Comparison of ENCODE assay signal across 22 cellular contexts in genomic region chr19:50869479-50869878, GRCh38. TPM values are rescaled to one million over a fixed set of nuclear protein-coding genes. Genes with fewer than 3 reads are reported as not detected.
"Had no signal": no experiment of that assay in that cellular context is flagged by ENCODE, and none has a peak within 500 bp of the region (broad histone marks: within the 10 kb centered on the region; RNA-seq: fewer than 3 reads in every experiment).

No MANE protein-coding gene starts in this region.

- H3K4me3 ChIP-seq: MG63 had no signal

- DNase-seq: KBM-7, MG63, NCI-H1092 treated with DMSO at 0.1 percent for 48 hours, NCI-H1436, NCI-H187, NCI-H2029, NCI-H2081 treated with DMSO at 0.1 percent for 48 hours, NCI-H2171, NCI-H226, NCI-H446, NCI-H510A, NCI-H524 treated with DMSO at 0.1 percent for 48 hours, NCI-H69, NCI-H774, SHP77 had no signal

- ATAC-seq: Panc1, SK-N-SH treated with all-trans-retinoic acid at 6 μM for 48 hours had no signal

- H3K36me3 ChIP-seq: MG63 had no signal

- H3K9me3 ChIP-seq: MG63 had no signal

- H3K27ac Mint-ChIP-seq: IgD-negative memory B cell had no signal

- H3K27ac ChIP-seq: HL-60, RWPE1 had no signal

- H3K4me3 Mint-ChIP-seq: IgD-negative memory B cell had no signal

- H3K4me1 Mint-ChIP-seq: IgD-negative memory B cell had no signal

RNA-seq across cellular contexts. Expression of gene KLK2, which starts 3.8 kb away (rescaled TPM):
- total RNA-seq: LHCN-M2 had no signal
- polyA plus RNA-seq: IgD-negative memory B cell had no signal

RNA-seq across cellular contexts. Expression of gene KLK3, which starts 14.8 kb away (rescaled TPM):
- total RNA-seq: LHCN-M2, SK-MEL-5 had no signal
- polyA plus RNA-seq: IgD-negative memory B cell had no signal

RNA-seq across cellular contexts. Expression of gene KLK15, which starts 36.1 kb away (rescaled TPM):
- total RNA-seq: LHCN-M2, SK-MEL-5 had no signal
- polyA plus RNA-seq: IgD-negative memory B cell had no signal

RNA-seq across cellular contexts. Expression of gene KLK4, which starts 41.7 kb away (rescaled TPM):
- total RNA-seq: LHCN-M2, SK-MEL-5 had no signal
- polyA plus RNA-seq: IgD-negative memory B cell had no signal

RNA-seq across cellular contexts. Expression of gene KLK1, which starts 45.9 kb away (rescaled TPM):
- total RNA-seq: LHCN-M2, SK-MEL-5 had no signal
